In the genomic region with DNA sequence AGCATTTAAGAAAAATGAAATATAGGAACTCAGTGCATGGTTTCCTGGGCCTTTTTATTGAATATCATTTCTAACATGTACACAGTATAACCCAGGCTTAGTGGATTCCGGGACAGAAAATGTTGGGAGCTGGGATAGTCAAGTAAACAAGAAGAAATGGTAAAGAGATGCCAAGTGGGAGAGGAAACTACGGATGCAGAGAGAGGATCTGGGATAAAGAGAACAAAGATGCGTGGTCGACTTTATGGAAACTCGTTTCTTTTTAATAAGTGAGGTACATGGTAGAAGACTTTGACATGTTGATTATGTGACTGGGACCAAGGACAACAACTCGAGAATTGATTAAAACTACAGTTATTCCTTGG, we compare ENCODE assay signal across 8 cellular contexts. TPM values are rescaled to one million over a fixed set of nuclear protein-coding genes. Genes with fewer than 3 reads are reported as not detected.
DNase-seq lines count a peak whose midpoint lies in the region; ATAC-seq and TF ChIP-seq lines count a peak whose summit lies in the region.

No MANE protein-coding gene starts in this region.

- H3K4me3 ChIP-seq in DOHH2 (ENCODE audit: low read length), result peak overlapping the region; percentile 68
- peak overlapping the region; percentile 51 to 72 (median 61) for H3K4me3 ChIP-seq in Peyer's patch
- peak overlapping the region; percentile 66 to 68 for H3K4me3 ChIP-seq in esophagus (ENCODE audit: low read depth in 1 of 2, low read length in 2 of 2)
- peak overlapping the region; percentile 73 for H3K4me3 ChIP-seq in parathyroid adenoma (ENCODE audit: low read depth, low read length)

- no peaks in the 10 kb centered on the region for H3F3A ChIP-seq in DOHH2 (ENCODE audit: control insufficient read depth, insufficient read depth)

- H3K36me3 ChIP-seq in DOHH2 (ENCODE audit: control insufficient read depth, low read length), result no peaks in the 10 kb centered on the region
- H3K36me3 ChIP-seq in Peyer's patch, result no peaks in the 10 kb centered on the region
- H3K36me3 ChIP-seq in esophagus (ENCODE audit: control insufficient read depth in 2 of 2, insufficient read depth in 2 of 2, low read length in 1 of 2), result no peaks in the 10 kb centered on the region
- no peaks in the 10 kb centered on the region for H3K36me3 ChIP-seq in parathyroid adenoma (ENCODE audit: control insufficient read depth, insufficient read depth, low read length)

- H3K4me2 ChIP-seq in DOHH2 (ENCODE audit: low read length) (peak overlapping the region; percentile 60), parathyroid adenoma (ENCODE audit: low read length) (peak overlapping the region; percentile 95)

- TF ChIP-seq POLR2A in Peyer's patch (IDR thresholded peaks at IDR 0.05), result no peak

- peak overlapping the region; percentile 92 for H2AFZ ChIP-seq in parathyroid adenoma

- no peaks in the 10 kb centered on the region for H4K20me1 ChIP-seq in DOHH2 (ENCODE audit: control insufficient read depth, insufficient read depth, low read depth, low read length)

- TF ChIP-seq CTCF in DOHH2 (IDR thresholded peaks at IDR 0.05; ENCODE audit: low read depth, low read length, poor library complexity, severe bottlenecking) (no peak), Peyer's patch (IDR thresholded peaks at IDR 0.05) (no peak), parathyroid adenoma (IDR thresholded peaks at IDR 0.05) (no peak)

- no peaks in the 10 kb centered on the region for H3K9me3 ChIP-seq in DOHH2 (ENCODE audit: control insufficient read depth, insufficient read depth, low read length)
- no peaks in the 10 kb centered on the region for H3K9me3 ChIP-seq in Peyer's patch
- no peaks in the 10 kb centered on the region for H3K9me3 ChIP-seq in esophagus (ENCODE audit: control insufficient read depth in 2 of 2, insufficient read depth in 1 of 2, low read depth in 1 of 2, low read length in 1 of 2)
- H3K9me3 ChIP-seq in parathyroid adenoma (ENCODE audit: control insufficient read depth, low read length), result no peaks in the 10 kb centered on the region

- H3K79me2 ChIP-seq in DOHH2 (ENCODE audit: control insufficient read depth, low read length) (no peaks in the 10 kb centered on the region), parathyroid adenoma (no peaks in the 10 kb centered on the region)

- H3K27ac ChIP-seq in DOHH2 (ENCODE audit: low read depth, low read length), result no peak overlapping the region
- peak overlapping the region; percentile 18 to 76 (median 48) for H3K27ac ChIP-seq in Peyer's patch
- H3K27ac ChIP-seq in esophagus (ENCODE audit: low read depth in 2 of 2, low read length in 1 of 2), result peak overlapping the region; percentile 20 to 45
- H3K27ac ChIP-seq in parathyroid adenoma, result peak overlapping the region; percentile 41

- ATAC-seq in GM18868 (IDR thresholded peaks at IDR 0.05; ENCODE audit: unreplicated experiment), result no peak

- no peaks in the 10 kb centered on the region for H3K9me2 ChIP-seq in DOHH2 (replicated peaks; ENCODE audit: control insufficient read depth, low read length)

- DNase-seq in Peyer's patch (no peak), NCI-H524 treated with DMSO at 0.1 percent for 48 hours (lab: John Stamatoyannopoulos, UW) (no peak), NOMO-1 treated with dmso at 0.1 percent for 144 hours (lab: John Stamatoyannopoulos, UW; ENCODE audit: unreplicated experiment) (no peak)
- no peak for DNase-seq in NK-92 treated with Interleukin-12 subunit alpha and Interleukin-12 subunit beta, amount 100 ng/mL, for 24 hours (lab: John Stamatoyannopoulos, UW)

- WGBS in esophagus, 2 donors, result 79 to 80% methylated on average over 6 of the region's 6 CpGs

- no peak overlapping the region for H3K9ac ChIP-seq in parathyroid adenoma

- H3K4me1 ChIP-seq in DOHH2 (ENCODE audit: control insufficient read depth, low read length), result peaks cover 26% of the 10 kb centered on the region
- H3K4me1 ChIP-seq in Peyer's patch, result peaks cover 0 to 13% (median 9%) of the 10 kb centered on the region in 4 donors
- H3K4me1 ChIP-seq in esophagus (ENCODE audit: control insufficient read depth in 2 of 2, insufficient read depth in 2 of 2, low read length in 1 of 2), result peaks cover 0 to 11% of the 10 kb centered on the region in 2 donors
- H3K4me1 ChIP-seq in parathyroid adenoma, result no peaks in the 10 kb centered on the region

- H3K27me3 ChIP-seq in DOHH2 (ENCODE audit: control insufficient read depth, low read length) (0 out of 2 replicates have a peak, but pooled peaks cover 2% of the 10 kb centered on the region), Peyer's patch (no peaks in the 10 kb centered on the region), esophagus (ENCODE audit: control insufficient read depth in 1 of 2, insufficient read depth in 2 of 2, low read length in 2 of 2) (peaks cover 0 to 5% of the 10 kb centered on the region in 2 donors), parathyroid adenoma (ENCODE audit: control insufficient read depth, insufficient read depth, low read length) (no peaks in the 10 kb centered on the region)

RNA-seq across cellular contexts. Expression of gene GPR176, which starts 1.2 kb away (rescaled TPM):
- 1 to 10 TPM in 3 of 4 donors, under 1 TPM in 1; 0.88 to 4.3 (median 3.1) TPM for total RNA-seq in Peyer's patch
- under 1 TPM; 0.22 to 0.42 TPM for polyA plus RNA-seq in esophagus

RNA-seq across cellular contexts. Expression of gene EIF2AK4, which starts 12.7 kb away (rescaled TPM):
- total RNA-seq in Peyer's patch, result 10 to 100 TPM; 17.6 to 34.7 (median 22.4) TPM
- polyA plus RNA-seq in esophagus, result 10 to 100 TPM; 14.9 to 37.2 TPM
